1 cellular context compared by ENCODE assay signal in the genomic region with DNA sequence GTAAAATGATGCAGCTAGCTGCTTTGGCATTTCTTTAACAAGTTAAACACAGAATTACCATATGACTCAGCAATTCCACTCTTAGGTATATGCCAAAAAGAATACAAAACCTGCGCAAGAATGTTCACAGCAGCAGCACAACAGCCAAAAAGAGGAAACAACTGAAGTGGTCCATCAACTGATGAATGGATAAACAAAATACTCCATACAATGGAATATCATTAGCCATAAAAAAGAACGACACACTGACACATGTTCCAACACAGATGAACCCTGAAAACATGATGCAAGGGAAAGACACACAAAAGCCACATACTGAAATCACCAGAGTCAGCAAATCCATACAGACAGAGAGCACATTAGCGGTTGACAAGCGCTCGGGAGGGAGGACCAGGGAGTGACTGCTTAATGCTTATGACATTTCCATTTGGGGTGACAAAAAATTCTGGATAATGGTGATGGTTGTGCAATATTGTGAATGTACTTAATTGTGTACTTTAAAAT.
TF ChIP-seq lines count a peak whose summit lies in the region.

No MANE protein-coding gene starts in this region.

TF ChIP-seq in H1, 55 proteins besides CTCF, POLR2A, EP300 and RAD21:
- TF ChIP-seq CBX8 (IDR thresholded peaks at IDR 0.05; ENCODE audit: borderline replicate concordance, low read depth, low read length) (no peak), JUND (IDR thresholded peaks at IDR 0.05; ENCODE audit: low read length) (no peak), RFX5 (IDR thresholded peaks at IDR 0.05; ENCODE audit: borderline replicate concordance, low read depth, low read length) (no peak), PHF8 (conservative IDR thresholded peaks at IDR 0.05; ENCODE audit: low read depth, low read length) (no peak), CTBP2 (IDR thresholded peaks at IDR 0.05; ENCODE audit: borderline replicate concordance, insufficient read depth, insufficient read length, low read length) (no peak), CREB1 (IDR thresholded peaks at IDR 0.05) (no peak), BACH1 (IDR thresholded peaks at IDR 0.05; ENCODE audit: low read length) (no peak), KDM1A (IDR thresholded peaks at IDR 0.05; ENCODE audit: borderline replicate concordance, low read length) (no peak), ZNF274 (IDR thresholded peaks at IDR 0.05; ENCODE audit: borderline replicate concordance, extremely low read depth, low read length) (no peak), MAFK (IDR thresholded peaks at IDR 0.05; ENCODE audit: low read depth, low read length) (no peak), BRCA1 (IDR thresholded peaks at IDR 0.05; ENCODE audit: low read depth, low read length) (no peak), NRF1 (IDR thresholded peaks at IDR 0.05; ENCODE audit: low read depth, low read length) (no peak), POLR2AphosphoS5 (IDR thresholded peaks at IDR 0.05; ENCODE audit: low read depth, low read length) (no peak), TCF12 (IDR thresholded peaks at IDR 0.05; ENCODE audit: low read depth, low read length) (no peak), HDAC6 (IDR thresholded peaks at IDR 0.05; ENCODE audit: low read depth, low read length) (no peak), CHD2 (IDR thresholded peaks at IDR 0.05; ENCODE audit: low read length) (no peak), SRF (IDR thresholded peaks at IDR 0.05; ENCODE audit: low read depth, low read length) (no peak)
- TF ChIP-seq, protein P1, sequence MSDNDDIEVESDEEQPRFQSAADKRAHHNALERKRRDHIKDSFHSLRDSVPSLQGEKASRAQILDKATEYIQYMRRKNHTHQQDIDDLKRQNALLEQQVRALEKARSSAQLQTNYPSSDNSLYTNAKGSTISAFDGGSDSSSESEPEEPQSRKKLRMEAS (IDR thresholded peaks at IDR 0.05), result no peak
